27 cellular contexts compared by ENCODE assay signal in the genomic region with DNA sequence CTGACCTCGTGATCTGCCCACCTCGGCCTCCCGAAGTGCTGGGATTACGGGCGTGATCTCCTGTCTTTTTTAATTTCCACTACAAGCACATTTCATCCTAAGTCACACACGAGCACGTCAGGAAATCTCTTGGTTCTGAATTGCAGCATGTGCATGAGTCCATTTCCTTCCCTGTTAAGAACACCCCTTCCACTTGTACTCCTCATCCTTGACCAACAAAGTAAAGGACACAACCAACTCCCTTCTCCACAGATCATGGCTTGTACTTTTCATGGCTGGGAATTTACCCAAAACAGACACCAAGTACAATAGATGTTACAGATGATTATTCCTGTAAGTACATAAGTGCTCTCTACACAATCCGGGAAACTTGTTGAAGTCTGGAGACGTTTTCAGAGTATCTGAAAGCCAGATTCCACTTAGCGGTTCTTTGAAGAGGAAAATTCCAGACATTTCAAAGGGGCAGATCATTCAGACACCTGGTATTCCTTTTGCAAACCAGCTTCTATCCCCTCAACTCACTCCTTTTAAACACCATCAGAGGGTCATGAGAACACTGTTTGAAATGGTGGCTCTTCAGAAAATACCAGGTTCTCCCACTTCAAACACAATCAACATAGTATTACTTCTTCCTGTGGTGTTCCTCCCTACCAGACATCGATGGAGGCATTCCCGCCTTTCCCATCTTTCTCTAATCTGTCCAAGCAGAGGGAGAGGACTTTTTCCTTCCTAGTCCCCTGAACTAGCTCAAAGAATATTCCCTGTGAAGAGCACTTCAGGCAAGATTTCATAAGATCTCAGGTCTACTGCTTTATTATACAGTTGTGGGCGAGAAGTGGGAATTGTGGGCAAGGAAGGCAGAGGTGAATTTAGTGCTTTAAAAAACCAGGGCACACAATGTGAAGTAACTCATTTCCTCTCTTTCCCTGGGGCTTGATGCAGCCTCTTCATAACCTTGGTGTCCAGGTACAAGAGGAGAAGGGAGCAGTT.
DNase-seq lines count a peak whose midpoint lies in the region; ATAC-seq and TF ChIP-seq lines count a peak whose summit lies in the region.
"Had no signal": no experiment of that assay in that cellular context is flagged by ENCODE, and none has a peak within 500 bp of the region (broad histone marks: within the 10 kb centered on the region; RNA-seq: fewer than 3 reads in every experiment).

No MANE protein-coding gene starts in this region.

- 0 out of 2 replicates have a peak overlapping the region, but pooled peaks have one; percentile 28 for H4K91ac ChIP-seq in IMR-90 (ENCODE audit: insufficient read depth, low read depth, low read length)

- H3K56ac ChIP-seq in IMR-90 (ENCODE audit: extremely low read depth, insufficient read depth, low read length): no peak overlapping the region

- H2AK5ac ChIP-seq in IMR-90 (ENCODE audit: low read depth, low read length): no peak overlapping the region

- H3K9ac ChIP-seq in IMR-90 (ENCODE audit: low read depth, low read length): no peak overlapping the region

- peak overlapping the region; percentile 43; the same call in 2 of the 3 replicates for H2BK15ac ChIP-seq in IMR-90 (ENCODE audit: low read depth, low read length)

- peak overlapping the region; percentile 0; the same call in 1 of the 2 replicates for H3K14ac ChIP-seq in IMR-90 (replicated peaks; ENCODE audit: low read depth, low read length)

- H3K23ac ChIP-seq in IMR-90 (ENCODE audit: low read depth, low read length): no peak overlapping the region

- no peak overlapping the region for H3K4me2 ChIP-seq in IMR-90 (ENCODE audit: low read depth, low read length)

- H3K4me1 ChIP-seq in IMR-90 (ENCODE audit: control insufficient read depth, insufficient read depth, low read length): peaks cover 10% of the 10 kb centered on the region
- peaks cover 0 to 6% of the 10 kb centered on the region in 2 donors for H3K4me1 ChIP-seq in lung (ENCODE audit: control insufficient read depth in 2 of 2, insufficient read depth in 2 of 2, low read length in 2 of 2)
- H3K4me1 ChIP-seq in thyroid gland: peaks cover 12 to 16% of the 10 kb centered on the region in 2 donors
- no peaks in the 10 kb centered on the region for H3K4me1 ChIP-seq in CD8-positive, alpha-beta memory T cell (ENCODE audit: insufficient read depth, low read length)
- H3K4me1 ChIP-seq in adrenal gland (replicated peaks in 1 of 2): no peaks in the 10 kb centered on the region

- 100% methylated on average over 2 of the region's 13 CpGs; no CpG with 5 or more reads in 1 of the 2 experiments for WGBS in IMR-90 (ENCODE audit: extremely low coverage in 2 of 2, insufficient read length in 1 of 2), 2 experiments
- WGBS in lung, 2 donors: 70 to 77% methylated on average over 13 of the region's 13 CpGs
- WGBS in thyroid gland, 2 donors: 35 to 45% methylated on average over 13 of the region's 13 CpGs
- WGBS in adrenal gland, 4 donors: 86 to 94% (median 90%) methylated on average over 13 of the region's 13 CpGs

- H3K18ac ChIP-seq in IMR-90 (ENCODE audit: low read depth, low read length): peak overlapping the region; percentile 45; the same call in 1 of the 2 replicates

- TF ChIP-seq RAD21 in IMR-90 (IDR thresholded peaks at IDR 0.05; ENCODE audit: low read length): no peak

- H2BK120ac ChIP-seq in IMR-90 (ENCODE audit: low read depth, low read length): 0 out of 2 replicates have a peak overlapping the region, but pooled peaks have one; percentile 0

- TF ChIP-seq CTCF in IMR-90 (conservative IDR thresholded peaks at IDR 0.05; ENCODE audit: low read depth, low read length) (no peak), WTC11 (IDR thresholded peaks at IDR 0.05) (no peak), lung (IDR thresholded peaks at IDR 0.05; ENCODE audit: control extremely low read depth, extremely low read depth) (no peak), thyroid gland (IDR thresholded peaks at IDR 0.05) (no peak), adrenal gland (IDR thresholded peaks at IDR 0.05) (no peak)

- H3K36me3 Mint-ChIP-seq in WTC11: peaks cover 4% of the 10 kb centered on the region
- H3K36me3 Mint-ChIP-seq in CD8-positive, alpha-beta memory T cell: no peaks in the 10 kb centered on the region

- peak overlapping the region; percentile 62; the same call in 1 of the 2 replicates for H4K5ac ChIP-seq in IMR-90 (ENCODE audit: low read depth, low read length)

- H3K4me3 Mint-ChIP-seq in WTC11: no peak overlapping the region
- no peak overlapping the region for H3K4me3 Mint-ChIP-seq in CD8-positive, alpha-beta memory T cell
- H3K4me3 Mint-ChIP-seq: activated CD4-positive, alpha-beta memory T cell treated with anti-CD3 and anti-CD28 coated beads, Interleukin-2, amount 10 ng/mL, durations not matched to agents 7 days and 5 days; naive B cell had no signal

- H2AFZ ChIP-seq in IMR-90 (replicated peaks; ENCODE audit: low read length, poor library complexity): no peak overlapping the region

- no peak overlapping the region for H2BK5ac ChIP-seq in IMR-90 (ENCODE audit: low read depth, low read length, poor library complexity, severe bottlenecking)

- H2BK20ac ChIP-seq in IMR-90 (ENCODE audit: low read depth, low read length): peak overlapping the region; percentile 12; the same call in 1 of the 2 replicates

- ATAC-seq in IMR-90 (ENCODE audit: low read depth): no peak
- ATAC-seq in WTC11: no peak
- peak; percentile 58 for ATAC-seq in lung (ENCODE audit: insufficient read depth, low FRiP score)
- ATAC-seq: left cardiac atrium, right cardiac atrium had no signal

- POLR2A ChIA-PET in IMR-90 (lab: Charles Lee; ENCODE audit: unreplicated experiment) (no interaction called here), WTC11 (lab: Charles Lee) (no interaction called here)
- POLR2A ChIA-PET in CD8-positive, alpha-beta memory T cell (lab: Charles Lee): no interaction called here

- DNase-seq in IMR-90 (no peak), WTC11 (ENCODE audit: low spot score) (no peak), lung (ENCODE audit: low spot score) (no peak), thyroid gland (peak; percentile 38 to 46), adrenal gland (no peak), NCI-H748 (lab: John Stamatoyannopoulos, UW; ENCODE audit: unreplicated experiment) (no peak)
- DNase-seq in CD8-positive, alpha-beta memory T cell: no peak
- DNase-seq: activated CD4-positive, alpha-beta memory T cell treated with anti-CD3 and anti-CD28 coated beads, Interleukin-2, amount 10 ng/mL, durations not matched to agents 7 days and 5 days; activated CD8-positive, alpha-beta memory T cell treated with anti-CD3 and anti-CD28 coated beads, Interleukin-2, amount 50 U/mL, for 4 hours; activated naive CD4-positive, alpha-beta T cell treated with anti-CD3 and anti-CD28 coated beads, Interleukin-2, amount 50 U/mL, for 16 hours; amniotic stem cell; C1 segment of cervical spinal cord; COR-L47; DND-41; hippocampal formation; left cardiac atrium; midbrain; MV-4-11; naive B cell; NCI-H1436 treated with DMSO at 0.1 percent for 48 hours; NCI-H2171 treated with DMSO at 0.1 percent for 48 hours; NCI-H69; right cardiac atrium; SHP77; stimulated activated CD4-positive, alpha-beta T cell treated with anti-CD3 and anti-CD28 coated beads, Interleukin-12 subunit alpha, Interleukin-12 subunit beta, amount 100 ng/mL, for 4 hours; stimulated activated CD4-positive, alpha-beta T cell treated with anti-CD3 and anti-CD28 coated beads, Interleukin-2, amount 100 ng/mL, for 48 hours; tibial artery had no signal

- no peak overlapping the region for H4K8ac ChIP-seq in IMR-90 (ENCODE audit: low read depth in 2 of 2, low read length in 2 of 2)

- H3K27me3 ChIP-seq in IMR-90 (ENCODE audit: control insufficient read depth, insufficient read depth, low read length): no peaks in the 10 kb centered on the region; the same call in 1 of the 2 replicates
- no peaks in the 10 kb centered on the region for H3K27me3 ChIP-seq in lung (ENCODE audit: control insufficient read depth, insufficient read depth)
- no peaks in the 10 kb centered on the region for H3K27me3 ChIP-seq in thyroid gland
- H3K27me3 ChIP-seq in CD8-positive, alpha-beta memory T cell (ENCODE audit: insufficient read depth, low read length, poor library complexity, severe bottlenecking): no peaks in the 10 kb centered on the region
- no peaks in the 10 kb centered on the region for H3K27me3 ChIP-seq in adrenal gland
- H3K27me3 ChIP-seq: tibial artery had no signal

- peaks cover 18% of the 10 kb centered on the region for H3K4me1 Mint-ChIP-seq in WTC11
- no peaks in the 10 kb centered on the region for H3K4me1 Mint-ChIP-seq in CD8-positive, alpha-beta memory T cell
- H3K4me1 Mint-ChIP-seq: activated CD4-positive, alpha-beta memory T cell treated with anti-CD3 and anti-CD28 coated beads, Interleukin-2, amount 10 ng/mL, durations not matched to agents 7 days and 5 days had no signal

- H3K4me3 ChIP-seq in IMR-90 (ENCODE audit: insufficient read depth, low read depth, low read length) (no peak overlapping the region), lung (no peak overlapping the region), thyroid gland (replicated peaks in 1 of 3) (no peak overlapping the region), adrenal gland (no peak overlapping the region)
- no peak overlapping the region for H3K4me3 ChIP-seq in CD8-positive, alpha-beta memory T cell (ENCODE audit: low read length)
- H3K4me3 ChIP-seq: tibial artery had no signal

- TF ChIP-seq POLR2A in IMR-90 (IDR thresholded peaks at IDR 0.05; ENCODE audit: low read depth, low read length): no peak
- TF ChIP-seq POLR2A in thyroid gland (IDR thresholded peaks at IDR 0.05): no peak
- no peak for TF ChIP-seq POLR2A in adrenal gland (IDR thresholded peaks at IDR 0.05)

- H3K27me3 Mint-ChIP-seq in WTC11 (ENCODE audit: low read depth): 0 out of 2 replicates have a peak, but pooled peaks cover 4% of the 10 kb centered on the region
- H3K27me3 Mint-ChIP-seq in CD8-positive, alpha-beta memory T cell: peaks cover 10 to 39% of the 10 kb centered on the region in 2 donors

- H2AK9ac ChIP-seq in IMR-90 (replicated peaks; ENCODE audit: low read depth, low read length, poor library complexity): no peak overlapping the region

- H3K27ac Mint-ChIP-seq in WTC11: peak overlapping the region; percentile 32
- H3K27ac Mint-ChIP-seq in CD8-positive, alpha-beta memory T cell: no peak overlapping the region
- H3K27ac Mint-ChIP-seq: activated CD4-positive, alpha-beta memory T cell treated with anti-CD3 and anti-CD28 coated beads, Interleukin-2, amount 10 ng/mL, durations not matched to agents 7 days and 5 days had no signal

- H3K9me3 ChIP-seq in IMR-90 (ENCODE audit: control insufficient read depth, insufficient read depth, low read length) (no peaks in the 10 kb centered on the region), lung (ENCODE audit: control insufficient read depth in 2 of 2, insufficient read depth in 1 of 2, low read length in 1 of 2) (no peaks in the 10 kb centered on the region), thyroid gland (no peaks in the 10 kb centered on the region), adrenal gland (replicated peaks in 1 of 3) (no peaks in the 10 kb centered on the region)
- no peaks in the 10 kb centered on the region for H3K9me3 ChIP-seq in CD8-positive, alpha-beta memory T cell (ENCODE audit: low read length)
- H3K9me3 ChIP-seq: tibial artery had no signal

- H3K4ac ChIP-seq in IMR-90 (ENCODE audit: low read depth, low read length): no peak overlapping the region; the same call in 1 of the 2 replicates

- H3K27ac ChIP-seq in IMR-90 (ENCODE audit: insufficient read depth, low read length) (no peak overlapping the region), lung (ENCODE audit: low read depth in 1 of 2, low read length in 1 of 2) (peak overlapping the region in 1 of 2 donors; percentile 15), thyroid gland (peak overlapping the region; percentile 38 to 64 (median 63)), adrenal gland (no peak overlapping the region)
- no peak overlapping the region for H3K27ac ChIP-seq in CD8-positive, alpha-beta memory T cell (ENCODE audit: low read depth, low read length)
- H3K27ac ChIP-seq: tibial artery had no signal

- H3K36me3 ChIP-seq in IMR-90 (ENCODE audit: control insufficient read depth, insufficient read depth, low read length) (no peaks in the 10 kb centered on the region), lung (ENCODE audit: control insufficient read depth in 2 of 2, insufficient read depth in 2 of 2, low read length in 2 of 2) (no peaks in the 10 kb centered on the region), thyroid gland (no peaks in the 10 kb centered on the region), adrenal gland (replicated peaks in 1 of 2) (no peaks in the 10 kb centered on the region)
- H3K36me3 ChIP-seq in CD8-positive, alpha-beta memory T cell (ENCODE audit: insufficient read depth, low read length): no peaks in the 10 kb centered on the region
- H3K36me3 ChIP-seq: tibial artery had no signal

- in situ Hi-C loops in IMR-90 (cut with MboI; ENCODE audit: low sequenced_read_pairs): no loop called here

- no TSS peak for BruUV-seq in IMR-90 (replicated peaks; lab: Mats Ljungman, UMichigan)

- H3K79me1 ChIP-seq in IMR-90 (ENCODE audit: low read depth in 1 of 2, low read length in 2 of 2): no peaks in the 10 kb centered on the region

- no peaks in the 10 kb centered on the region for H4K20me1 ChIP-seq in IMR-90 (ENCODE audit: insufficient read depth, low read length)

- dilution Hi-C loops in IMR-90 (cut with HindIII; ENCODE audit: low sequenced_read_pairs, unreplicated experiment): no loop called here

- peaks cover 4% of the 10 kb centered on the region for H3K9me3 Mint-ChIP-seq in WTC11
- no peaks in the 10 kb centered on the region for H3K9me3 Mint-ChIP-seq in CD8-positive, alpha-beta memory T cell
- H3K9me3 Mint-ChIP-seq: activated CD4-positive, alpha-beta memory T cell treated with anti-CD3 and anti-CD28 coated beads, Interleukin-2, amount 10 ng/mL, durations not matched to agents 7 days and 5 days had no signal

- intact Hi-C loops in IMR-90 (cut with micrococcal nuclease): no loop called here
- intact Hi-C loops in thyroid gland (cut with DNase I): no loop called here
- intact Hi-C loops in adrenal gland (cut with DNase I): no loop called here

- CTCF ChIA-PET in IMR-90 (lab: Yijun Ruan, JAX) (interaction anchor here (0.7 kb wide), 2 partner anchors 8 to 557 kb away, joined by 5 to 10 read pairs; no protein-coding TSS in a partner anchor), WTC11 (lab: Charles Lee) (no interaction called here)
- CTCF ChIA-PET in CD8-positive, alpha-beta memory T cell (lab: Charles Lee): no interaction called here

- H3K9me1 ChIP-seq in IMR-90 (ENCODE audit: insufficient read depth, low read length): peaks cover 5% of the 10 kb centered on the region; the same call in 1 of the 2 replicates

Comparison
In these comparisons a context has a peak if more than half of its experiments do, and no peak if none do; other contexts are left out.
1. DNase-seq: peak in thyroid gland (2 of 2); none in IMR-90 (single experiment), WTC11 (single experiment), lung (single experiment), CD8-positive, alpha-beta memory T cell (0 of 5), adrenal gland (0 of 7) and NCI-H748 (single experiment).
2. H3K27ac ChIP-seq: peak in thyroid gland (3 of 3); none in IMR-90 (single experiment), CD8-positive, alpha-beta memory T cell (single experiment) and adrenal gland (0 of 5).